8 cellular contexts compared by ENCODE assay signal in the genomic region with DNA sequence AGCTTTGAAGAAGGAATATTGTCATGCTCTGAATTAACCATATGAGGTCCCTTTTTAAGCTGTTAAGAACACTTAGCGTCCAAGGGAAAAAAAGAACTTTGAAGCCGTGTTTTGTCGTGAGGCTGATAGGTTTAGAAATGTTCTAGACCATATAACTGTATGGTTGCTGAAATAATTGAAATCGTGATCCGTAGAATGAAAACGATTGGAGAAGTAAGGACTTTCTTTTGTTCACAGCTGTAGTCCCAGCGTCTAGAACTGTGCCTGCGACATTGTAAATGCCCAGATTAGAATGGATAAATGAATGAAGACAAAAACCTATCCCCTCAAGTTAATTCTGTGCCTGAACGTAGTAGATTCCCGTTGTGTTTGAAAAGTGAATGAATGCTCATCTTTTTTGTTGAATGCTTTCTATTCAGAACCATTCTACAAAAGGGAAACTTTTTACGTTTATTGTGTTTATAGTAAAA. TPM values are rescaled to one million over a fixed set of nuclear protein-coding genes. Genes with fewer than 3 reads are reported as not detected.
DNase-seq lines count a peak whose midpoint lies in the region; ATAC-seq and TF ChIP-seq lines count a peak whose summit lies in the region.

No MANE protein-coding gene starts in this region.

- DNase-seq in SIG-M5 treated with dmso at 0.1 percent for 504 hours (lab: John Stamatoyannopoulos, UW; ENCODE audit: unreplicated experiment) (peak; percentile 40), SIG-M5 (lab: John Stamatoyannopoulos, UW) (no peak), iPS DF 6.9 (ENCODE audit: low read depth, low spot score) (no peak), stomach (no peak), NCI-H146 treated with DMSO at 0.1 percent for 48 hours (lab: John Stamatoyannopoulos, UW; ENCODE audit: unreplicated experiment) (no peak)
- no peak for DNase-seq in activated effector memory CD4-positive, alpha-beta T cell treated with anti-CD3 and anti-CD28 coated beads, Interleukin-2, amount 50 U/mL, for 16 hours

- H3K36me3 ChIP-seq in iPS DF 6.9 (ENCODE audit: control insufficient read depth, insufficient read depth, low read length) (no peaks in the 10 kb centered on the region), stomach (peaks cover 0 to 5% (median 0%) of the 10 kb centered on the region in 4 donors)

- H3K4me1 ChIP-seq in iPS DF 6.9 (ENCODE audit: control insufficient read depth, insufficient read depth, low read length) (no peaks in the 10 kb centered on the region), stomach (peaks cover 15 to 64% (median 37%) of the 10 kb centered on the region in 4 donors)

- intact Hi-C loops in stomach (cut with DNase I; ENCODE audit: low total_unique reads): loop anchor here (10.0 kb wide), 1 partner anchor 82 kb away; the partner anchor contains the start of genes METTL4 and NDC80

- TF ChIP-seq CTCF in VCaP (conservative IDR thresholded peaks at IDR 0.05) (no peak), stomach (IDR thresholded peaks at IDR 0.05) (no peak)

- peaks cover 10% of the 10 kb centered on the region; the same call in 1 of the 2 replicates for H3K27me3 ChIP-seq in iPS DF 6.9 (ENCODE audit: control insufficient read depth, insufficient read depth, low read length)
- no peaks in the 10 kb centered on the region for H3K27me3 ChIP-seq in stomach

- H3K9me3 ChIP-seq in iPS DF 6.9 (ENCODE audit: control insufficient read depth, insufficient read depth, low read length) (no peaks in the 10 kb centered on the region), stomach (no peaks in the 10 kb centered on the region)

- TF ChIP-seq POLR2A in stomach (IDR thresholded peaks at IDR 0.05): no peak

- peak overlapping the region; percentile 93 for H3K27ac ChIP-seq in VCaP
- no peak overlapping the region for H3K27ac ChIP-seq in iPS DF 6.9 (ENCODE audit: low read length)
- H3K27ac ChIP-seq in stomach: peak overlapping the region; percentile 93 to 99 (median 98)

- H3K4me3 ChIP-seq in iPS DF 6.9 (ENCODE audit: low read length) (peak overlapping the region; percentile 99; the same call in 1 of the 2 replicates), stomach (peak overlapping the region; percentile 77 to 93 (median 86))

- TF ChIP-seq EP300 in stomach (IDR thresholded peaks at IDR 0.05): no peak

- no CpG with 5 or more reads among the region's 11 CpGs for WGBS in iPS DF 6.9 (ENCODE audit: insufficient coverage, insufficient read length)
- 1 to 4% (median 2%) methylated on average over 11 of the region's 11 CpGs for WGBS in stomach, 5 donors

- no peak for ATAC-seq in HG02588 (IDR thresholded peaks at IDR 0.05; ENCODE audit: unreplicated experiment)

RNA-seq across cellular contexts. Expression of gene SMCHD1, which starts 1.6 kb away (rescaled TPM):
- 100 to 1,000 TPM in 3 of 5 donors, 10 to 100 TPM in 2; 53.6 to 377 (median 107) TPM for total RNA-seq in stomach
- 1 to 10 TPM; 5.0 to 8.1 (median 5.7) TPM for polyA plus RNA-seq in stomach
